9 cellular contexts compared by ENCODE assay signal in genomic region chr6:99905209-99906106, GRCh38.
A peak's percentile ranks its signal among the peaks of the same experiment; 100 is the strongest.
DNase-seq lines count a peak whose midpoint lies in the region; ATAC-seq and TF ChIP-seq lines count a peak whose summit lies in the region.
"Had no signal": no experiment of that assay in that cellular context is flagged by ENCODE, and none has a peak within 500 bp of the region (broad histone marks: within the 10 kb centered on the region; RNA-seq: fewer than 3 reads in every experiment).

No MANE protein-coding gene starts in this region.

- no peaks in the 10 kb centered on the region for H3K9me3 ChIP-seq in Caco-2

- peak; percentile 67 for TF ChIP-seq CTCF in Caco-2 (IDR thresholded peaks at IDR 0.05; ENCODE audit: insufficient read depth in 1 of 2, low read depth in 1 of 2, low read length in 1 of 2, severe bottlenecking in 1 of 2, unreplicated experiment in 1 of 2)

- POLR2A ChIA-PET in Caco-2 (lab: Charles Lee) = no interaction called here
- POLR2A ChIA-PET in activated CD8-positive, alpha-beta T cell treated with anti-CD3 and anti-CD28 coated beads, Interleukin-2, amount 10 ng/mL, durations not matched to agents 7 days and 5 days (lab: Charles Lee) = no interaction called here

- peak; percentile 96 for ATAC-seq in HG03108 (IDR thresholded peaks at IDR 0.05; ENCODE audit: unreplicated experiment)
- ATAC-seq in activated CD8-positive, alpha-beta T cell treated with anti-CD3 and anti-CD28 coated beads, Interleukin-2, amount 10 ng/mL, durations not matched to agents 7 days and 5 days = peak; percentile 55

- no TSS peak for BruUV-seq in Caco-2 (replicated peaks; lab: Mats Ljungman, UMichigan)

- H3K9me3 Mint-ChIP-seq in Caco-2 (ENCODE audit: unreplicated experiment) = no peaks in the 10 kb centered on the region
- H3K9me3 Mint-ChIP-seq in activated CD8-positive, alpha-beta T cell treated with anti-CD3 and anti-CD28 coated beads, Interleukin-2, amount 10 ng/mL, durations not matched to agents 7 days and 5 days (ENCODE audit: insufficient read depth) = no peaks in the 10 kb centered on the region
- H3K9me3 Mint-ChIP-seq: activated B cell treated with CpG ODN at 0.5 μM for 24 hours had no signal

- H3K4me3 Mint-ChIP-seq in Caco-2 (ENCODE audit: unreplicated experiment) = no peak overlapping the region
- H3K4me3 Mint-ChIP-seq in activated CD8-positive, alpha-beta T cell treated with anti-CD3 and anti-CD28 coated beads, Interleukin-2, amount 10 ng/mL, durations not matched to agents 7 days and 5 days = no peak overlapping the region
- H3K4me3 Mint-ChIP-seq: activated B cell treated with CpG ODN at 0.5 μM for 24 hours had no signal

- no peak overlapping the region for H3K27ac Mint-ChIP-seq in Caco-2 (ENCODE audit: unreplicated experiment)
- no peak overlapping the region for H3K27ac Mint-ChIP-seq in activated CD8-positive, alpha-beta T cell treated with anti-CD3 and anti-CD28 coated beads, Interleukin-2, amount 10 ng/mL, durations not matched to agents 7 days and 5 days
- H3K27ac Mint-ChIP-seq: activated B cell treated with CpG ODN at 0.5 μM for 24 hours had no signal

- DNase-seq in Caco-2 (peak in 1 of 2 experiments; percentile 49), GM19240 (ENCODE audit: insufficient read length, low spot score) (peak; percentile 1), NCI-H2171 (lab: John Stamatoyannopoulos, UW) (peak; percentile 7), inferior parietal cortex (ENCODE audit: extremely low spot score) (peak; percentile 53)
- DNase-seq in activated CD8-positive, alpha-beta T cell treated with anti-CD3 and anti-CD28 coated beads, Interleukin-2, amount 10 ng/mL, durations not matched to agents 7 days and 5 days = no peak
- DNase-seq in activated CD4-positive, alpha-beta T cell treated with anti-CD3 and anti-CD28 coated beads, Interleukin-2, amount 50 U/mL, for 4 hours = no peak
- DNase-seq in activated CD4-positive, alpha-beta T cell treated with anti-CD3 and anti-CD28 coated beads for 4 hours = no peak
- DNase-seq: activated B cell treated with CpG ODN at 0.5 μM for 24 hours had no signal

- no peaks in the 10 kb centered on the region for H3K4me1 ChIP-seq in Caco-2

- no peaks in the 10 kb centered on the region for H3K4me1 Mint-ChIP-seq in Caco-2 (ENCODE audit: low read depth, unreplicated experiment)
- H3K4me1 Mint-ChIP-seq in activated CD8-positive, alpha-beta T cell treated with anti-CD3 and anti-CD28 coated beads, Interleukin-2, amount 10 ng/mL, durations not matched to agents 7 days and 5 days (ENCODE audit: low read depth) = no peaks in the 10 kb centered on the region
- H3K4me1 Mint-ChIP-seq: activated B cell treated with CpG ODN at 0.5 μM for 24 hours had no signal

- CTCF ChIA-PET in Caco-2 (lab: Charles Lee) = interaction anchor here (1.0 to 1.8 kb wide), 2 partner anchors 37 to 39 kb away, joined by 3 to 17 read pairs; no protein-coding TSS in a partner anchor
- CTCF ChIA-PET in activated CD8-positive, alpha-beta T cell treated with anti-CD3 and anti-CD28 coated beads, Interleukin-2, amount 10 ng/mL, durations not matched to agents 7 days and 5 days (lab: Charles Lee) = interaction anchor here (0.8 to 1.7 kb wide), 7 partner anchors 9 to 331 kb away, joined by 3 to 15 read pairs (median 3); no protein-coding TSS in a partner anchor

- H3K4me3 ChIP-seq in Caco-2 (ENCODE audit: low read depth, low read length) = no peak overlapping the region

- no peaks in the 10 kb centered on the region for H3K36me3 ChIP-seq in Caco-2 (ENCODE audit: control insufficient read depth, insufficient read depth, low read length)

- intact Hi-C loops in Caco-2 (cut with micrococcal nuclease; ENCODE audit: unreplicated experiment) = loop anchor here (1.0 kb wide), 2 partner anchors 37 to 194 kb away; no protein-coding TSS in a partner anchor

- peaks cover 19% of the 10 kb centered on the region for H3K27me3 Mint-ChIP-seq in Caco-2 (ENCODE audit: insufficient read depth, unreplicated experiment)
- H3K27me3 Mint-ChIP-seq in activated CD8-positive, alpha-beta T cell treated with anti-CD3 and anti-CD28 coated beads, Interleukin-2, amount 10 ng/mL, durations not matched to agents 7 days and 5 days (ENCODE audit: low read depth) = peaks cover 6% of the 10 kb centered on the region
- H3K27me3 Mint-ChIP-seq: activated B cell treated with CpG ODN at 0.5 μM for 24 hours had no signal

- no peaks in the 10 kb centered on the region for H3K36me3 Mint-ChIP-seq in Caco-2 (ENCODE audit: insufficient read depth, unreplicated experiment)
- no peaks in the 10 kb centered on the region for H3K36me3 Mint-ChIP-seq in activated CD8-positive, alpha-beta T cell treated with anti-CD3 and anti-CD28 coated beads, Interleukin-2, amount 10 ng/mL, durations not matched to agents 7 days and 5 days (ENCODE audit: low read depth)

- no peaks in the 10 kb centered on the region for H3K27me3 ChIP-seq in Caco-2 (replicated peaks; ENCODE audit: control insufficient read depth, insufficient read depth, low read length)

Comparison
In these comparisons a context has a peak if more than half of its experiments do, and no peak if none do; other contexts are left out.
1. DNase-seq: peak in GM19240 (single experiment), NCI-H2171 (single experiment) and inferior parietal cortex (single experiment); none in activated CD8-positive, alpha-beta T cell treated with anti-CD3 and anti-CD28 coated beads, Interleukin-2, amount 10 ng/mL, durations not matched to agents 7 days and 5 days (single experiment), activated CD4-positive, alpha-beta T cell treated with anti-CD3 and anti-CD28 coated beads, Interleukin-2, amount 50 U/mL, for 4 hours (0 of 2) and activated CD4-positive, alpha-beta T cell treated with anti-CD3 and anti-CD28 coated beads for 4 hours (0 of 2).